ENCODE assay signal across 8 cellular contexts in genomic region chr19:1491114-1491848, GRCh38. TPM values are rescaled to one million over a fixed set of nuclear protein-coding genes. Genes with fewer than 3 reads are reported as not detected.
A peak's percentile ranks its signal among the peaks of the same experiment; 100 is the strongest.
DNase-seq lines count a peak whose midpoint lies in the region; ATAC-seq and TF ChIP-seq lines count a peak whose summit lies in the region.

Gene REEP6 (plus strand): TSS chr19:1491181. CDS start chr19:1491270, 89 bp downstream.

- H2BK5ac ChIP-seq in H9 (ENCODE audit: insufficient read length, low read length) = no peak within 1 kb of the TSS

- H4K5ac ChIP-seq in H9 (ENCODE audit: insufficient read length, low read depth, low read length) = no peak within 1 kb of the TSS

- no peak within 1 kb of the TSS for H3T11ph ChIP-seq in H9 (ENCODE audit: low read length)

- H4K20me1 ChIP-seq in H9 (ENCODE audit: control insufficient read depth, insufficient read depth, insufficient read length) = no peaks in the 10 kb centered on the region
- no peaks in the 10 kb centered on the region for H4K20me1 ChIP-seq in hepatocyte (ENCODE audit: insufficient read depth, poor library complexity, severe bottlenecking)
- H4K20me1 ChIP-seq in smooth muscle cell (ENCODE audit: low read depth) = no peaks in the 10 kb centered on the region

- POLR2A ChIA-PET in WTC11 (lab: Charles Lee) = interaction anchor here (0.6 to 1.8 kb wide), 4 partner anchors 31 to 231 kb away, joined by 3 to 5 read pairs (median 3); no protein-coding TSS in a partner anchor

- H3K9me3 ChIP-seq in H9 (ENCODE audit: control insufficient read depth, low read depth, low read length) (no peaks in the 10 kb centered on the region), hepatocyte (ENCODE audit: low read depth) (no peaks in the 10 kb centered on the region), smooth muscle cell (replicated peaks; ENCODE audit: low read depth) (no peaks in the 10 kb centered on the region)

- no peak within 1 kb of the TSS for H2AFZ ChIP-seq in H9 (ENCODE audit: low read length)
- peak within 1 kb of the TSS; percentile 44 for H2AFZ ChIP-seq in hepatocyte
- peak within 1 kb of the TSS; percentile 91 for H2AFZ ChIP-seq in smooth muscle cell (ENCODE audit: low read depth)

- H3K79me2 ChIP-seq in H9 (ENCODE audit: insufficient read depth, low read length) = no peaks in the 10 kb centered on the region
- H3K79me2 ChIP-seq in hepatocyte = peaks cover 15% of the 10 kb centered on the region
- H3K79me2 ChIP-seq in smooth muscle cell (ENCODE audit: low read depth) = no peaks in the 10 kb centered on the region

- H4K8ac ChIP-seq in H9 (replicated peaks; ENCODE audit: insufficient read length, low read depth, low read length) = no peak within 1 kb of the TSS

- no peak within 1 kb of the TSS for H3K4ac ChIP-seq in H9 (ENCODE audit: low read depth, low read length)

- no peak within 1 kb of the TSS for H3K27ac ChIP-seq in H9 (ENCODE audit: insufficient read length, low read depth, low read length)
- H3K27ac ChIP-seq in hepatocyte = peak within 1 kb of the TSS; percentile 86
- peak within 1 kb of the TSS; percentile 65 for H3K27ac ChIP-seq in smooth muscle cell (ENCODE audit: low read depth)

- H3K23ac ChIP-seq in H9 (ENCODE audit: insufficient read length, low read depth, low read length) = no peak within 1 kb of the TSS

- H3K9ac ChIP-seq in H9 (ENCODE audit: extremely low read depth, insufficient read length, low read length) (no peak within 1 kb of the TSS), smooth muscle cell (ENCODE audit: low read depth) (peak within 1 kb of the TSS; percentile 52)

- H3K27me3 ChIP-seq in H9 (ENCODE audit: insufficient read depth, low read length) (peaks cover 3% of the 10 kb centered on the region; the same call in 1 of the 2 replicates), hepatocyte (no peaks in the 10 kb centered on the region), smooth muscle cell (ENCODE audit: low read depth) (no peaks in the 10 kb centered on the region)

- H3K9me2 ChIP-seq in hepatocyte (replicated peaks; ENCODE audit: insufficient read depth) = no peaks in the 10 kb centered on the region

- H3K27me3 Mint-ChIP-seq in H9 (ENCODE audit: low read depth) (peaks cover 45% of the 10 kb centered on the region), WTC11 (ENCODE audit: low read depth) (peaks cover 24% of the 10 kb centered on the region)

- CTCF ChIA-PET in WTC11 (lab: Charles Lee) = interaction anchor here (0.6 to 1.9 kb wide), 27 partner anchors 11 to 366 kb away, joined by 3 to 17 read pairs (median 4); no protein-coding TSS in a partner anchor

- no peak within 1 kb of the TSS for H2BK15ac ChIP-seq in H9 (ENCODE audit: low read depth, low read length)

- H3K4me3 Mint-ChIP-seq in H9 = peak within 1 kb of the TSS; percentile 81 to 92
- H3K4me3 Mint-ChIP-seq in WTC11 = peak within 1 kb of the TSS; percentile 82

- no peak within 1 kb of the TSS for H2BK120ac ChIP-seq in H9 (ENCODE audit: low read depth, low read length, poor library complexity, severe bottlenecking)

- no peaks in the 10 kb centered on the region; a peak in 1 of 5 replicates for H3K9me3 Mint-ChIP-seq in H9
- no peaks in the 10 kb centered on the region for H3K9me3 Mint-ChIP-seq in WTC11

- no peak within 1 kb of the TSS for H2BK12ac ChIP-seq in H9 (ENCODE audit: insufficient read length, low read depth, low read length)

- H2AK5ac ChIP-seq in H9 (ENCODE audit: insufficient read length, low read length) = no peak within 1 kb of the TSS

- H3K14ac ChIP-seq in H9 (ENCODE audit: insufficient read depth, low read length) = peak within 1 kb of the TSS; percentile 1; the same call in 1 of the 2 replicates

- no peaks in the 10 kb centered on the region for H3F3A ChIP-seq in smooth muscle cell (ENCODE audit: low read depth)

- H3K4me3 ChIP-seq in hepatocyte = peak within 1 kb of the TSS; percentile 62
- peak within 1 kb of the TSS; percentile 63 for H3K4me3 ChIP-seq in smooth muscle cell

- H3K36me3 Mint-ChIP-seq in H9 (ENCODE audit: insufficient read depth in 1 of 3, low read depth in 3 of 3) (no peaks in the 10 kb centered on the region; a peak in 1 of 7 replicates), WTC11 (no peaks in the 10 kb centered on the region)

- no peak within 1 kb of the TSS for H4K91ac ChIP-seq in H9 (ENCODE audit: insufficient read length, low read depth, low read length)

- TF ChIP-seq CTCF in H9 (conservative IDR thresholded peaks at IDR 0.05) (no peak), WTC11 (IDR thresholded peaks at IDR 0.05) (no peak), hepatocyte (IDR thresholded peaks at IDR 0.05; ENCODE audit: poor library complexity) (no peak), smooth muscle cell (IDR thresholded peaks at IDR 0.05; ENCODE audit: borderline replicate concordance, insufficient read depth, poor library complexity, severe bottlenecking) (no peak)

- H3K4me1 ChIP-seq in H9 (ENCODE audit: insufficient read depth, low read length) (no peaks in the 10 kb centered on the region), hepatocyte (ENCODE audit: insufficient read depth) (peaks cover 21% of the 10 kb centered on the region), smooth muscle cell (ENCODE audit: low read depth) (peaks cover 12% of the 10 kb centered on the region)

- H3K79me1 ChIP-seq in H9 (ENCODE audit: insufficient read depth, low read depth, low read length, poor library complexity, severe bottlenecking) = no peaks in the 10 kb centered on the region

- no peak for DNase-seq in H9
- DNase-seq in WTC11 (ENCODE audit: low spot score) = no peak
- no peak for DNase-seq in hepatocyte (ENCODE audit: low spot score)
- no peak for DNase-seq in smooth muscle cell (lab: John Stamatoyannopoulos, UW; ENCODE audit: unreplicated experiment)
- DNase-seq in NCI-H187 (lab: John Stamatoyannopoulos, UW) = no peak
- DNase-seq in NCI-H2107 treated with DMSO at 0.1 percent for 48 hours (lab: John Stamatoyannopoulos, UW; ENCODE audit: unreplicated experiment) = no peak
- no peak for DNase-seq in GM19240 (ENCODE audit: insufficient read length, low spot score)
- DNase-seq in DMS153 treated with DMSO at 0.1 percent for 48 hours (lab: John Stamatoyannopoulos, UW; ENCODE audit: unreplicated experiment) = no peak

- no peaks in the 10 kb centered on the region for H3K36me3 ChIP-seq in hepatocyte (replicated peaks; ENCODE audit: insufficient read depth, low read depth)
- H3K36me3 ChIP-seq in smooth muscle cell (ENCODE audit: low read depth) = no peaks in the 10 kb centered on the region

- H2BK20ac ChIP-seq in H9 (ENCODE audit: low read depth, low read length, poor library complexity, severe bottlenecking) = no peak within 1 kb of the TSS

- H3K27ac Mint-ChIP-seq in H9 = peak within 1 kb of the TSS in 2 of 3 experiments; percentile 94 to 97; a peak in 4 of 7 replicates
- peak within 1 kb of the TSS; percentile 98 for H3K27ac Mint-ChIP-seq in WTC11

- H3K56ac ChIP-seq in H9 (ENCODE audit: insufficient read length, low read depth, low read length) = no peak within 1 kb of the TSS

- no peak within 1 kb of the TSS for H3K18ac ChIP-seq in H9 (ENCODE audit: insufficient read length, low read depth, low read length)

- H3K4me1 Mint-ChIP-seq in H9 (peaks cover 4 to 13% of the 10 kb centered on the region in 2 experiments), WTC11 (peaks cover 6% of the 10 kb centered on the region)

- H3K4me2 ChIP-seq in H9 (ENCODE audit: insufficient read depth, insufficient read length, low read length) (peak within 1 kb of the TSS; percentile 32), hepatocyte (peak within 1 kb of the TSS; percentile 78), smooth muscle cell (peak within 1 kb of the TSS; percentile 94)

- H3K23me2 ChIP-seq in H9 (ENCODE audit: insufficient read length, low read depth, low read length, poor library complexity, severe bottlenecking) = peaks cover 9% of the 10 kb centered on the region

- no CpG with 5 or more reads among the region's 73 CpGs for WGBS in H9 (ENCODE audit: extremely low coverage, insufficient read length, low lambda C conversion rate)
- 19% methylated on average over 27 of the region's 73 CpGs for WGBS in hepatocyte (ENCODE audit: low lambda C conversion rate, missing lambda C conversion rate)
- 10% methylated on average over 57 of the region's 73 CpGs for WGBS in smooth muscle cell (ENCODE audit: low lambda C conversion rate)

- no peak for ATAC-seq in WTC11

TF ChIP-seq in WTC11, 78 proteins besides CTCF, POLR2A, EP300 and RAD21 (continues in another document):
- TF ChIP-seq GTF2I (CRISPR knock-in tag; conservative IDR thresholded peaks at IDR 0.05) = peak; percentile 86
- no peak for TF ChIP-seq ZSCAN18 (CRISPR knock-in tag; IDR thresholded peaks at IDR 0.05)
- peak; percentile 65; the same call in 1 of the 2 replicates for TF ChIP-seq RELA (CRISPR knock-in tag; IDR thresholded peaks at IDR 0.05; ENCODE audit: borderline replicate concordance)
- TF ChIP-seq TP53 (CRISPR knock-in tag; IDR thresholded peaks at IDR 0.05) = no peak
- no peak for TF ChIP-seq CDX4 (CRISPR knock-in tag; IDR thresholded peaks at IDR 0.05; ENCODE audit: borderline replicate concordance)
- TF ChIP-seq SOX15 (CRISPR knock-in tag; IDR thresholded peaks at IDR 0.05) = no peak
- TF ChIP-seq SP1 (CRISPR knock-in tag; conservative IDR thresholded peaks at IDR 0.05) = peak; percentile 93
- TF ChIP-seq ZNF232 (CRISPR knock-in tag; IDR thresholded peaks at IDR 0.05) = 0 out of 2 replicates have a peak, but pooled peaks have one; percentile 39
- TF ChIP-seq ZNF416 (CRISPR knock-in tag; IDR thresholded peaks at IDR 0.05) = no peak
- no peak for TF ChIP-seq SMAD3 (CRISPR knock-in tag; IDR thresholded peaks at IDR 0.05; ENCODE audit: borderline replicate concordance)
- TF ChIP-seq ETV6 (CRISPR knock-in tag; IDR thresholded peaks at IDR 0.05) = peak; percentile 76; the same call in 1 of the 2 replicates

RNA-seq across cellular contexts. Expression of gene REEP6, which starts in this region (rescaled TPM):
- total RNA-seq in H9 (2021) (10.4 and 10.5 TPM in 2 replicates), WTC11 (2021) (17.0 to 19.5 TPM (median 19.1 TPM) in 3 replicates), hepatocyte (80.8 and 88.9 TPM in 2 replicates), smooth muscle cell (5.2 and 7.0 TPM in 2 replicates)
- polyA plus RNA-seq in hepatocyte (179 and 218 TPM in 2 replicates), smooth muscle cell (15.1 and 18.7 TPM in 2 replicates)

Comparison
In these comparisons a context has a peak if more than half of its experiments do, and no peak if none do; other contexts are left out.
1. H3K4me2 ChIP-seq: peak in every context shown above with its lines; median percentile 94 in smooth muscle cell; 78 in hepatocyte; 32 in H9.